8 cellular contexts compared by ENCODE assay signal in genomic region chr2:197452754-197453122, GRCh38. TPM values are rescaled to one million over a fixed set of nuclear protein-coding genes. Genes with fewer than 3 reads are reported as not detected.
DNase-seq lines count a peak whose midpoint lies in the region; ATAC-seq, FAIRE-seq and TF ChIP-seq lines count a peak whose summit lies in the region.

No MANE protein-coding gene starts in this region.

- 5% methylated on average over 9 of the region's 11 CpGs for WGBS in A549 (ENCODE audit: missing lambda C conversion rate)

- H3K4me3 ChIP-seq in A549 (peak overlapping the region; percentile 83), HUES48 (ENCODE audit: low read depth, low read length) (peak overlapping the region; percentile 75), bronchial epithelial cell (ENCODE audit: low read depth, low read length) (peak overlapping the region; percentile 68), mucosa of descending colon (peak overlapping the region; percentile 69)

- H3K9ac ChIP-seq in HUES48 (ENCODE audit: low read depth, low read length): 0 out of 2 replicates have a peak overlapping the region, but pooled peaks have one; percentile 12

- no peaks in the 10 kb centered on the region for H3K27me3 ChIP-seq in HUES48 (ENCODE audit: control insufficient read depth, insufficient read depth, low read length)
- no peaks in the 10 kb centered on the region for H3K27me3 ChIP-seq in bronchial epithelial cell (ENCODE audit: control insufficient read depth, insufficient read depth, low read length)

- H3K27ac ChIP-seq in A549 (peak overlapping the region; percentile 88 to 91), HUES48 (ENCODE audit: low read depth, low read length) (peak overlapping the region; percentile 71)

- TF ChIP-seq EP300 in A549 (IDR thresholded peaks at IDR 0.05): no peak

- POLR2A ChIA-PET in A549 (lab: Yijun Ruan, JAX): interaction anchor here (0.6 to 3.4 kb wide), 17 partner anchors 8 to 654 kb away, joined by 3 to 50 read pairs (median 3); partner anchors contain the start of genes GTF3C3, HSPD1, HSPE1 and MARS2

- no peak for TF ChIP-seq CTCF in A549 (IDR thresholded peaks at IDR 0.05)
- no peak for TF ChIP-seq CTCF in bronchial epithelial cell (IDR thresholded peaks at IDR 0.05; ENCODE audit: insufficient read depth, low read length, severe bottlenecking)
- no peak for TF ChIP-seq CTCF in mucosa of descending colon (IDR thresholded peaks at IDR 0.05)

- CTCF ChIA-PET in A549 (lab: Yijun Ruan, JAX): interaction anchor here (0.9 to 1.2 kb wide), 3 partner anchors 10 to 17 kb away, joined by 3 to 5 read pairs (median 3); no protein-coding TSS in a partner anchor

- TF ChIP-seq POLR2A in A549 (IDR thresholded peaks at IDR 0.05; ENCODE audit: low read length): peak; percentile 50

- TF ChIP-seq RAD21 in A549 (conservative IDR thresholded peaks at IDR 0.05 in 1 of 2, IDR thresholded peaks at IDR 0.05 in 1 of 2): no peak

- H3K9me3 ChIP-seq in A549 (no peaks in the 10 kb centered on the region), HUES48 (ENCODE audit: control insufficient read depth, insufficient read depth, low read length) (no peaks in the 10 kb centered on the region), mucosa of descending colon (no peaks in the 10 kb centered on the region)

- ATAC-seq in A549 (peak; percentile 71 to 79), mucosa of descending colon (peak; percentile 65), sciatic nerve (no peak)

- H3K4me1 ChIP-seq in A549 (peaks cover 14% of the 10 kb centered on the region; the same call in 2 of the 3 replicates), HUES48 (ENCODE audit: control insufficient read depth, insufficient read depth, low read length) (peaks cover 10% of the 10 kb centered on the region), mucosa of descending colon (ENCODE audit: low read depth) (peaks cover 19% of the 10 kb centered on the region)

- H3K4me2 ChIP-seq in A549: peak overlapping the region; percentile 94

- intact Hi-C loops in mucosa of descending colon (cut with DNase I, micrococcal nuclease): no loop called here
- intact Hi-C loops in sciatic nerve (cut with DNase I): no loop called here

- H3K36me3 ChIP-seq in HUES48 (ENCODE audit: control insufficient read depth, insufficient read depth, low read length) (no peaks in the 10 kb centered on the region), bronchial epithelial cell (ENCODE audit: control insufficient read depth, insufficient read depth, low read length) (no peaks in the 10 kb centered on the region), mucosa of descending colon (ENCODE audit: low read depth) (peaks cover 7% of the 10 kb centered on the region)

- DNase-seq in A549 (ENCODE audit: low read depth in 1 of 2, low spot score in 1 of 2) (no peak), bronchial epithelial cell (ENCODE audit: low read depth) (no peak), mucosa of descending colon (no peak), sciatic nerve (ENCODE audit: low spot score) (no peak), occipital lobe (lab: John Stamatoyannopoulos, UW) (no peak)
- no peak for DNase-seq in stimulated activated CD4-positive, alpha-beta T cell treated with anti-CD3 and anti-CD28 coated beads, Interleukin-2, amount 100 ng/mL, for 48 hours
- no peak for DNase-seq in effector CD4-positive, alpha-beta T cell

- FAIRE-seq in A549 (lab: Jason Lieb, UNC): no peak
- FAIRE-seq in bronchial epithelial cell (lab: Jason Lieb, UNC): no peak

TF ChIP-seq in A549, 52 proteins besides CTCF, POLR2A, EP300 and RAD21:
- TF ChIP-seq TP53 (CRISPR knock-in tag; IDR thresholded peaks at IDR 0.05) (no peak), ZSCAN20 (CRISPR knock-in tag; IDR thresholded peaks at IDR 0.05) (no peak), ZFP36 (IDR thresholded peaks at IDR 0.05; ENCODE audit: borderline replicate concordance, partially characterized antibody) (no peak), HOXB13 (CRISPR knock-in tag; IDR thresholded peaks at IDR 0.05; ENCODE audit: low read depth) (no peak), RARB (CRISPR knock-in tag; IDR thresholded peaks at IDR 0.05) (no peak), E2F6 (IDR thresholded peaks at IDR 0.05; ENCODE audit: borderline replicate concordance, low read depth) (no peak), FOSL2 (IDR thresholded peaks at IDR 0.05) (no peak), FOSL2 (CRISPR knock-in tag; IDR thresholded peaks at IDR 0.05) (no peak), RNF2 (IDR thresholded peaks at IDR 0.05; ENCODE audit: borderline replicate concordance, low read depth) (no peak), HES2 (IDR thresholded peaks at IDR 0.05) (no peak), FOXS1 (CRISPR knock-in tag; IDR thresholded peaks at IDR 0.05) (no peak), NR3C1 (IDR thresholded peaks at IDR 0.05) (no peak), USF2 (IDR thresholded peaks at IDR 0.05) (no peak), MYC (IDR thresholded peaks at IDR 0.05; ENCODE audit: borderline replicate concordance, low read length) (no peak; the same call in 1 of the 2 replicates), CHD2 (IDR thresholded peaks at IDR 0.05; ENCODE audit: low read length, partially characterized antibody) (no peak)

RNA-seq across cellular contexts. Expression of gene COQ10B, which starts 0.6 kb away (rescaled TPM):
- 6.1 and 11.2 TPM in 2 replicates for polyA plus RNA-seq in A549 (2011; rRNA removed)
- polyA plus RNA-seq in A549 (2012; cell fraction: cytosol; rRNA removed): 2.1 and 2.8 TPM in 2 replicates
- 0.76 and 1.9 TPM in 2 replicates for polyA plus RNA-seq in A549 (2012; cell fraction: nucleus; rRNA removed)
- 22.9 to 25.1 TPM (median 24.3 TPM) in 3 replicates for polyA plus RNA-seq in A549 (2017; fragmentation: RNase III; extraction: RNeasy Plus Mini Kit Qiagen cat#74134 plus additional on column Dnase treatment)
- polyA minus RNA-seq in A549 (2011; rRNA and poly(A)+ RNA removed): 6.6 and 10.3 TPM in 2 replicates
- total RNA-seq in bronchial epithelial cell: 33.7 and 35.5 TPM in 2 replicates
- total RNA-seq in mucosa of descending colon: 10 to 100 TPM; 28.1 to 32.4 (median 31.7) TPM
- 19.1 TPM for total RNA-seq in sciatic nerve
- 31.7 TPM for total RNA-seq in occipital lobe

RNA-seq across cellular contexts. Expression of gene SF3B1, which starts 17.9 kb away (rescaled TPM):
- polyA plus RNA-seq in A549 (2011; rRNA removed) (400 and 436 TPM in 2 replicates), A549 (2017; fragmentation: RNase III; extraction: RNeasy Plus Mini Kit Qiagen cat#74134 plus additional on column Dnase treatment) (165 to 167 TPM (median 166 TPM) in 3 replicates)
- 63.0 and 72.3 TPM in 2 replicates for polyA plus RNA-seq in A549 (2012; cell fraction: cytosol; rRNA removed)
- polyA plus RNA-seq in A549 (2012; cell fraction: nucleus; rRNA removed): 97.8 and 228 TPM in 2 replicates
- polyA minus RNA-seq in A549 (2011; rRNA and poly(A)+ RNA removed): 144 and 230 TPM in 2 replicates
- total RNA-seq in bronchial epithelial cell (115 and 141 TPM in 2 replicates), mucosa of descending colon (100 to 1,000 TPM; 195 to 255 (median 238) TPM), sciatic nerve (330 TPM), occipital lobe (394 TPM)

RNA-seq across cellular contexts. Expression of gene HSPD1, which starts 46.9 kb away (rescaled TPM):
- polyA plus RNA-seq in A549 (2011; rRNA removed) (767 and 790 TPM in 2 replicates), A549 (2017; fragmentation: RNase III; extraction: RNeasy Plus Mini Kit Qiagen cat#74134 plus additional on column Dnase treatment) (833 to 1,004 TPM (median 882 TPM) in 3 replicates)
- 369 and 389 TPM in 2 replicates for polyA plus RNA-seq in A549 (2012; cell fraction: cytosol; rRNA removed)
- 233 and 254 TPM in 2 replicates for polyA plus RNA-seq in A549 (2012; cell fraction: nucleus; rRNA removed)
- 315 and 357 TPM in 2 replicates for polyA minus RNA-seq in A549 (2011; rRNA and poly(A)+ RNA removed)
- total RNA-seq in bronchial epithelial cell (391 and 438 TPM in 2 replicates), mucosa of descending colon (100 to 1,000 TPM; 162 to 219 (median 172) TPM), sciatic nerve (136 TPM), occipital lobe (158 TPM)

RNA-seq across cellular contexts. Expression of gene HSPE1, which starts 47.4 kb away (rescaled TPM):
- polyA plus RNA-seq in A549 (2011; rRNA removed) (286 and 468 TPM in 2 replicates), A549 (2017; fragmentation: RNase III; extraction: RNeasy Plus Mini Kit Qiagen cat#74134 plus additional on column Dnase treatment) (1,189 to 1,457 TPM (median 1,198 TPM) in 3 replicates)
- polyA plus RNA-seq in A549 (2012; cell fraction: cytosol; rRNA removed): 301 and 505 TPM in 2 replicates
- polyA plus RNA-seq in A549 (2012; cell fraction: nucleus; rRNA removed): 52.2 and 83.9 TPM in 2 replicates
- polyA minus RNA-seq in A549 (2011; rRNA and poly(A)+ RNA removed): 27.4 and 28.4 TPM in 2 replicates
- total RNA-seq in bronchial epithelial cell (76.7 and 83.7 TPM in 2 replicates), mucosa of descending colon (100 to 1,000 TPM in 1 of 3 donors, 10 to 100 TPM in 2; 79.0 to 106 (median 84.8) TPM), sciatic nerve (60.4 TPM), occipital lobe (63.3 TPM)
